In genomic region chr5:172809774-172810173, GRCh38 we compare ENCODE assay signal across 32 cellular contexts.
"Had no signal": no experiment of that assay in that cellular context is flagged by ENCODE, and none has a peak within 500 bp of the region (broad histone marks: within the 10 kb centered on the region; RNA-seq: fewer than 3 reads in every experiment).

No MANE protein-coding gene starts in this region.

- H3K27ac ChIP-seq: adrenal gland, body of pancreas, brain microvascular endothelial cell, breast epithelium, VCaP had no signal

- H3K27ac Mint-ChIP-seq: activated B cell treated with CpG ODN at 0.5 μM for 24 hours; activated CD4-positive, alpha-beta memory T cell treated with anti-CD3 and anti-CD28 coated beads for 36 hours; activated CD4-positive, alpha-beta T cell treated with anti-CD3 and anti-CD28 coated beads, Interleukin-2, amount 10 ng/mL, durations not matched to agents 24 days and 14 days; activated CD8-positive, alpha-beta T cell treated with anti-CD3 and anti-CD28 coated beads for 36 hours; activated naive CD4-positive, alpha-beta T cell treated with anti-CD3 and anti-CD28 coated beads for 36 hours; activated naive CD4-positive, alpha-beta T cell treated with anti-CD3 and anti-CD28 coated beads, Interleukin-2, amount 50 U/mL, for 72 hours; activated naive CD8-positive, alpha-beta T cell treated with anti-CD3 and anti-CD28 coated beads for 36 hours; activated T-cell treated with anti-CD3 and anti-CD28 coated beads, Interleukin-2, amount 50 U/mL, for 72 hours; activated T-helper 1 cell treated with anti-CD3 and anti-CD28 coated beads, Interleukin-12 subunit alpha, Interleukin-12 subunit beta, Interleukin-2, Interleukin-4 antibody, amounts not matched to agents 30 ng/mL and 10 ng/mL and 1 ng/mL, durations not matched to agents 14 hours and 24 hours and 36 hours; activated T-helper 17 cell treated with anti-CD3 and anti-CD28 coated beads, Interleukin-2, amount 50 U/mL, for 72 hours; T-cell; T-helper 17 cell had no signal

- H3K4me3 ChIP-seq: adrenal gland, body of pancreas, breast epithelium had no signal

- H3K9me3 ChIP-seq: adrenal gland, body of pancreas, breast epithelium had no signal

- H3K4me1 ChIP-seq: breast epithelium had no signal

- H3K36me3 ChIP-seq: adrenal gland, brain microvascular endothelial cell, breast epithelium had no signal

- ATAC-seq: activated CD8-positive, alpha-beta T cell treated with anti-CD3 and anti-CD28 coated beads for 36 hours; activated naive CD4-positive, alpha-beta T cell treated with anti-CD3 and anti-CD28 coated beads, Interleukin-2, amount 50 U/mL, for 72 hours; activated T-cell treated with anti-CD3 and anti-CD28 coated beads, Interleukin-2, amount 50 U/mL, for 4 hours; activated T-cell treated with anti-CD3 and anti-CD28 coated beads, Interleukin-2, amount 50 U/mL, for 72 hours; activated T-helper 17 cell treated with anti-CD3 and anti-CD28 coated beads, Interleukin-2, amount 50 U/mL, for 72 hours; body of pancreas; T-cell; T-helper 17 cell had no signal

- H3K4me3 Mint-ChIP-seq: activated B cell treated with CpG ODN at 0.5 μM for 24 hours; activated CD4-positive, alpha-beta memory T cell treated with anti-CD3 and anti-CD28 coated beads for 36 hours; activated CD4-positive, alpha-beta T cell treated with anti-CD3 and anti-CD28 coated beads, Interleukin-2, amount 10 ng/mL, durations not matched to agents 24 days and 14 days; activated CD8-positive, alpha-beta T cell treated with anti-CD3 and anti-CD28 coated beads for 36 hours; activated naive CD4-positive, alpha-beta T cell treated with anti-CD3 and anti-CD28 coated beads for 36 hours; activated naive CD8-positive, alpha-beta T cell treated with anti-CD3 and anti-CD28 coated beads for 36 hours; activated T-cell treated with anti-CD3 and anti-CD28 coated beads, Interleukin-2, amount 50 U/mL, for 4 hours; activated T-cell treated with anti-CD3 and anti-CD28 coated beads, Interleukin-2, amount 50 U/mL, for 72 hours; activated T-helper 1 cell treated with anti-CD3 and anti-CD28 coated beads, Interleukin-12 subunit alpha, Interleukin-12 subunit beta, Interleukin-2, Interleukin-4 antibody, amounts not matched to agents 30 ng/mL and 10 ng/mL and 1 ng/mL, durations not matched to agents 14 hours and 24 hours and 36 hours; activated T-helper 17 cell treated with anti-CD3 and anti-CD28 coated beads, Interleukin-2, amount 50 U/mL, for 72 hours; T-cell; T-helper 17 cell had no signal

- H3K36me3 Mint-ChIP-seq: activated CD4-positive, alpha-beta memory T cell treated with anti-CD3 and anti-CD28 coated beads for 36 hours; activated naive CD8-positive, alpha-beta T cell treated with anti-CD3 and anti-CD28 coated beads for 36 hours; T-cell had no signal

- DNase-seq: activated B cell treated with CpG ODN at 0.5 μM for 24 hours; activated CD4-positive, alpha-beta memory T cell treated with anti-CD3 and anti-CD28 coated beads for 36 hours; activated CD4-positive, alpha-beta T cell treated with anti-CD3 and anti-CD28 coated beads for 4 hours; activated CD4-positive, alpha-beta T cell treated with anti-CD3 and anti-CD28 coated beads, Interleukin-2, amount 10 ng/mL, durations not matched to agents 24 days and 14 days; activated CD4-positive, alpha-beta T cell treated with anti-CD3 and anti-CD28 coated beads, Interleukin-2, amount 50 U/mL, for 1 hour; activated CD4-positive, alpha-beta T cell treated with anti-CD3 and anti-CD28 coated beads, Interleukin-2, amount 50 U/mL, for 4 hours; activated CD4-positive, CD25-positive, alpha-beta regulatory T cell treated with anti-CD3 and anti-CD28 coated beads, Interleukin-2, amount 50 U/mL, for 72 hours; activated CD8-positive, alpha-beta memory T cell treated with anti-CD3 and anti-CD28 coated beads, Interleukin-2, amount 50 U/mL, for 4 hours; activated CD8-positive, alpha-beta T cell treated with anti-CD3 and anti-CD28 coated beads for 36 hours; activated gamma-delta T cell treated with Interleukin-2 at 50 U/mL for 16 hours; activated naive CD4-positive, alpha-beta T cell; activated naive CD4-positive, alpha-beta T cell treated with anti-CD3 and anti-CD28 coated beads for 36 hours; activated naive CD4-positive, alpha-beta T cell treated with anti-CD3 and anti-CD28 coated beads, Interleukin-2, amount 50 U/mL, for 16 hours; activated naive CD8-positive, alpha-beta T cell treated with anti-CD3 and anti-CD28 coated beads for 36 hours; activated T-cell treated with anti-CD3 and anti-CD28 coated beads for 4 hours; activated T-cell treated with anti-CD3 and anti-CD28 coated beads, Interleukin-2, amount 50 U/mL, for 1 hour; activated T-cell treated with anti-CD3 and anti-CD28 coated beads, Interleukin-2, amount 50 U/mL, for 4 hours; activated T-cell treated with anti-CD3 and anti-CD28 coated beads, Interleukin-2, amount 50 U/mL, for 72 hours; adrenal gland; amniotic stem cell; aorta; body of pancreas; brain microvascular endothelial cell; central memory CD4-positive, alpha-beta T cell; cerebellar nuclear complex; T-cell; T-helper 17 cell had no signal

- H3K27me3 Mint-ChIP-seq: activated B cell treated with CpG ODN at 0.5 μM for 24 hours; activated CD4-positive, alpha-beta memory T cell treated with anti-CD3 and anti-CD28 coated beads for 36 hours; activated CD8-positive, alpha-beta T cell treated with anti-CD3 and anti-CD28 coated beads for 36 hours; activated naive CD8-positive, alpha-beta T cell treated with anti-CD3 and anti-CD28 coated beads for 36 hours; activated T-helper 17 cell treated with anti-CD3 and anti-CD28 coated beads, Interleukin-2, amount 50 U/mL, for 72 hours; T-cell; T-helper 17 cell had no signal

- H3K9me3 Mint-ChIP-seq: activated B cell treated with CpG ODN at 0.5 μM for 24 hours; activated CD4-positive, alpha-beta memory T cell treated with anti-CD3 and anti-CD28 coated beads for 36 hours; activated CD4-positive, alpha-beta T cell treated with anti-CD3 and anti-CD28 coated beads, Interleukin-2, amount 10 ng/mL, durations not matched to agents 24 days and 14 days; activated T-cell treated with anti-CD3 and anti-CD28 coated beads, Interleukin-2, amount 50 U/mL, for 4 hours; activated T-helper 1 cell treated with anti-CD3 and anti-CD28 coated beads, Interleukin-12 subunit alpha, Interleukin-12 subunit beta, Interleukin-2, Interleukin-4 antibody, amounts not matched to agents 30 ng/mL and 10 ng/mL and 1 ng/mL, durations not matched to agents 14 hours and 24 hours and 36 hours; activated T-helper 17 cell treated with anti-CD3 and anti-CD28 coated beads, Interleukin-2, amount 50 U/mL, for 72 hours; T-cell had no signal

- H3K27me3 ChIP-seq: adrenal gland, body of pancreas, brain microvascular endothelial cell, breast epithelium had no signal
